24 cellular contexts compared by ENCODE assay signal in the genomic region with DNA sequence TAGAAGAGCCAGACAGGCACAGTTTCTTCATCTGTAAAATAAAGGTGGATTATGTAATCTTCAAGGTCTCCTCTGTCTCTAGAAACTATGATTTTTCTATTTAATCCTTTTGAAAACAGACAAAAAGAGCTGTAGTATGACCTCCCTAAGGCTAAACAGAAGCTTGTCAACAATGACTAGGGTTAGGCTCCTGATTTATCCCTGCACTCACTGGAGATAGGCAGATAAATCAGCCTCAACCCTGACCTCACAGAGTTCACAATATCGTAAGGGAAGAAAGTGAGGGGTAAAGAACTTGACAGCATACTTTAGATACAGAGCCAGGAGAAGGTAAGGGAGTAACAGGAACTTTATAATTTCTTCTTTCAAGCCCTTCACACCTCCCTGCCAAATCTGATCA.
"Had no signal": no experiment of that assay in that cellular context is flagged by ENCODE, and none has a peak within 500 bp of the region (broad histone marks: within the 10 kb centered on the region; RNA-seq: fewer than 3 reads in every experiment).

No MANE protein-coding gene starts in this region.

- H3K4me1 ChIP-seq: colonic mucosa, right atrium auricular region, suprapubic skin had no signal

- H3K36me3 ChIP-seq: colonic mucosa, right atrium auricular region, suprapubic skin, tibial nerve had no signal

- H3K9me3 ChIP-seq: colonic mucosa, right atrium auricular region, suprapubic skin, tibial nerve had no signal

- H3K27ac ChIP-seq: colonic mucosa, hepatocyte, right atrium auricular region, suprapubic skin, tibial nerve had no signal

- H3K27ac Mint-ChIP-seq: activated CD4-positive, alpha-beta T cell treated with anti-CD3 and anti-CD28 coated beads for 36 hours; activated CD8-positive, alpha-beta T cell treated with anti-CD3 and anti-CD28 coated beads, Interleukin-2, amount 10 ng/mL, durations not matched to agents 7 days and 5 days; activated naive CD4-positive, alpha-beta T cell treated with anti-CD3 and anti-CD28 coated beads, Interleukin-2, amount 50 U/mL, for 72 hours; activated T-cell treated with anti-CD3 and anti-CD28 coated beads, Interleukin-2, amount 50 U/mL, for 72 hours; T-helper 2 cell treated with Interferon-gamma antibody and Interleukin-4, amounts not matched to agents 5 μg/mL and 100 μg/mL, for 36 hours had no signal

- H3K4me3 ChIP-seq: colonic mucosa, hepatocyte, right atrium auricular region, suprapubic skin, tibial nerve had no signal

- H3K27me3 ChIP-seq: colonic mucosa, hepatocyte, right atrium auricular region, suprapubic skin, tibial nerve had no signal

- H3K9me3 Mint-ChIP-seq: activated naive CD4-positive, alpha-beta T cell treated with anti-CD3 and anti-CD28 coated beads, Interleukin-2, amount 50 U/mL, for 72 hours; activated T-cell treated with anti-CD3 and anti-CD28 coated beads, Interleukin-2, amount 50 U/mL, for 72 hours; mesothelial cell of epicardium; naive B cell; T-helper 2 cell treated with Interferon-gamma antibody and Interleukin-4, amounts not matched to agents 5 μg/mL and 100 μg/mL, for 36 hours had no signal

- H3K4me1 Mint-ChIP-seq: activated CD4-positive, alpha-beta T cell treated with anti-CD3 and anti-CD28 coated beads for 36 hours had no signal

- H3K4me3 Mint-ChIP-seq: activated CD4-positive, alpha-beta T cell treated with anti-CD3 and anti-CD28 coated beads for 36 hours; activated CD8-positive, alpha-beta T cell treated with anti-CD3 and anti-CD28 coated beads, Interleukin-2, amount 10 ng/mL, durations not matched to agents 7 days and 5 days; activated T-cell treated with anti-CD3 and anti-CD28 coated beads, Interleukin-2, amount 50 U/mL, for 72 hours; mesothelial cell of epicardium; naive B cell; T-helper 2 cell treated with Interferon-gamma antibody and Interleukin-4, amounts not matched to agents 5 μg/mL and 100 μg/mL, for 36 hours had no signal

- DNase-seq: activated CD4-positive, alpha-beta T cell treated with anti-CD3 and anti-CD28 coated beads for 36 hours; activated CD4-positive, CD25-positive, alpha-beta regulatory T cell; activated CD8-positive, alpha-beta T cell treated with anti-CD3 and anti-CD28 coated beads, Interleukin-2, amount 10 ng/mL, durations not matched to agents 7 days and 5 days; activated naive CD4-positive, alpha-beta T cell; activated T-cell treated with anti-CD3 and anti-CD28 coated beads for 4 hours; activated T-cell treated with anti-CD3 and anti-CD28 coated beads, Interleukin-2, amount 50 U/mL, for 72 hours; anterior cingulate cortex; colonic mucosa; effector CD8-positive, alpha-beta T cell; islet precursor cell; mammary epithelial cell; naive B cell; occipital lobe; stimulated activated CD4-positive, alpha-beta T cell treated with anti-CD3 and anti-CD28 coated beads, Interleukin-15, amount 100 ng/mL, for 24 hours; stimulated activated CD4-positive, alpha-beta T cell treated with anti-CD3 and anti-CD28 coated beads, Interleukin-2, amount 100 ng/mL, for 24 hours; stimulated activated naive CD4-positive, alpha-beta T cell; T-helper 1 cell had no signal

- H3K36me3 Mint-ChIP-seq: activated naive CD4-positive, alpha-beta T cell treated with anti-CD3 and anti-CD28 coated beads, Interleukin-2, amount 50 U/mL, for 72 hours; mesothelial cell of epicardium; naive B cell had no signal

- H3K27me3 Mint-ChIP-seq: activated CD4-positive, alpha-beta T cell treated with anti-CD3 and anti-CD28 coated beads for 36 hours; naive B cell had no signal

- ATAC-seq: activated CD4-positive, alpha-beta T cell treated with anti-CD3 and anti-CD28 coated beads for 36 hours; activated CD8-positive, alpha-beta T cell treated with anti-CD3 and anti-CD28 coated beads, Interleukin-2, amount 10 ng/mL, durations not matched to agents 7 days and 5 days; activated naive CD4-positive, alpha-beta T cell treated with anti-CD3 and anti-CD28 coated beads, Interleukin-2, amount 50 U/mL, for 72 hours; activated T-cell treated with anti-CD3 and anti-CD28 coated beads, Interleukin-2, amount 50 U/mL, for 72 hours had no signal
